8 cellular contexts compared by ENCODE assay signal in genomic region chr14:60064491-60065072, GRCh38. TPM values are rescaled to one million over a fixed set of nuclear protein-coding genes. Genes with fewer than 3 reads are reported as not detected.
A peak's percentile ranks its signal among the peaks of the same experiment; 100 is the strongest.
DNase-seq lines count a peak whose midpoint lies in the region; ATAC-seq, FAIRE-seq and TF ChIP-seq lines count a peak whose summit lies in the region.

No MANE protein-coding gene starts in this region.

- H3K36me3 ChIP-seq in H7 (replicated peaks; ENCODE audit: control insufficient read depth, insufficient read depth, low read length) (no peaks in the 10 kb centered on the region), PC-3 (ENCODE audit: low read depth, low read length) (no peaks in the 10 kb centered on the region), esophagus muscularis mucosa (no peaks in the 10 kb centered on the region), prostate gland (no peaks in the 10 kb centered on the region)

- H3K9me2 ChIP-seq in PC-3 (replicated peaks; ENCODE audit: low read length), result no peaks in the 10 kb centered on the region

- no peak for FAIRE-seq in D721Med (lab: Jason Lieb, UNC)

- no peak for TF ChIP-seq EP300 in esophagus muscularis mucosa (IDR thresholded peaks at IDR 0.05)

- ATAC-seq in PC-3, result peak; percentile 49
- ATAC-seq in activated CD4-positive, alpha-beta T cell treated with anti-CD3 and anti-CD28 coated beads for 36 hours, result no peak

- POLR2A ChIA-PET in PC-3 (lab: Charles Lee; ENCODE audit: unreplicated experiment), result interaction anchor here (0.6 kb wide), 1 partner anchor 101 kb away, joined by 3 read pairs; the partner anchor contains the start of gene DHRS7
- POLR2A ChIA-PET in activated CD4-positive, alpha-beta T cell treated with anti-CD3 and anti-CD28 coated beads for 36 hours (lab: Charles Lee), result no interaction called here

- no peak overlapping the region for H3K4me3 Mint-ChIP-seq in activated T-helper 1 cell treated with anti-CD3 and anti-CD28 coated beads, Interleukin-12 subunit alpha, Interleukin-12 subunit beta, Interleukin-2, Interleukin-4 antibody, amounts not matched to agents 30 ng/mL and 10 ng/mL and 1 ng/mL, durations not matched to agents 14 hours and 24 hours and 36 hours
- H3K4me3 Mint-ChIP-seq in activated CD4-positive, alpha-beta T cell treated with anti-CD3 and anti-CD28 coated beads for 36 hours, result no peak overlapping the region

- H3K27me3 ChIP-seq in H7 (ENCODE audit: control insufficient read depth, insufficient read depth, low read length) (no peaks in the 10 kb centered on the region), PC-3 (ENCODE audit: low read length) (no peaks in the 10 kb centered on the region), esophagus muscularis mucosa (no peaks in the 10 kb centered on the region), prostate gland (replicated peaks; ENCODE audit: insufficient read depth) (no peaks in the 10 kb centered on the region)

- no peak overlapping the region for H3K4me2 ChIP-seq in PC-3 (ENCODE audit: low read length)

- H3K9me3 ChIP-seq in PC-3 (ENCODE audit: low read length) (no peaks in the 10 kb centered on the region), esophagus muscularis mucosa (no peaks in the 10 kb centered on the region), prostate gland (no peaks in the 10 kb centered on the region)

- BruUV-seq in PC-3 (replicated peaks; lab: Mats Ljungman, UMichigan), result no TSS peak

- intact Hi-C loops in PC-3 (cut with micrococcal nuclease) (loop anchor here (1.0 to 10.0 kb wide), 7 partner anchors 27 to 500 kb away; partner anchors contain the start of genes DHRS7, PCNX4 and PPM1A), esophagus muscularis mucosa (cut with DNase I) (no loop called here), prostate gland (cut with DNase I) (loop anchor here (1.0 kb wide), 1 partner anchor 119 kb away; no protein-coding TSS in a partner anchor)
- intact Hi-C loops in activated T-helper 1 cell treated with anti-CD3 and anti-CD28 coated beads, Interleukin-12 subunit alpha, Interleukin-12 subunit beta, Interleukin-2, Interleukin-4 antibody, amounts not matched to agents 30 ng/mL and 10 ng/mL and 1 ng/mL, durations not matched to agents 14 hours and 24 hours and 36 hours (cut with micrococcal nuclease), result loop anchor here (1.0 to 5.0 kb wide), 3 partner anchors 99 to 498 kb away; no protein-coding TSS in a partner anchor
- intact Hi-C loops in activated CD4-positive, alpha-beta T cell treated with anti-CD3 and anti-CD28 coated beads for 36 hours (cut with DNase I, micrococcal nuclease), result loop anchor here (1.0 to 10.0 kb wide), 2 partner anchors 120 to 500 kb away; no protein-coding TSS in a partner anchor

- H3K27ac ChIP-seq in PC-3 (ENCODE audit: low read length), result no peak overlapping the region
- no peak overlapping the region for H3K27ac ChIP-seq in esophagus muscularis mucosa (replicated peaks in 1 of 4)
- H3K27ac ChIP-seq in prostate gland, result no peak overlapping the region

- H3K4me1 ChIP-seq in PC-3 (ENCODE audit: insufficient read depth, low read length) (peaks cover 19% of the 10 kb centered on the region), esophagus muscularis mucosa (no peaks in the 10 kb centered on the region), prostate gland (replicated peaks) (no peaks in the 10 kb centered on the region)

- no peaks in the 10 kb centered on the region for H3K4me1 Mint-ChIP-seq in activated T-helper 1 cell treated with anti-CD3 and anti-CD28 coated beads, Interleukin-12 subunit alpha, Interleukin-12 subunit beta, Interleukin-2, Interleukin-4 antibody, amounts not matched to agents 30 ng/mL and 10 ng/mL and 1 ng/mL, durations not matched to agents 14 hours and 24 hours and 36 hours (ENCODE audit: low read depth)
- H3K4me1 Mint-ChIP-seq in activated CD4-positive, alpha-beta T cell treated with anti-CD3 and anti-CD28 coated beads for 36 hours, result no peaks in the 10 kb centered on the region

- H3K9me3 Mint-ChIP-seq in activated T-helper 1 cell treated with anti-CD3 and anti-CD28 coated beads, Interleukin-12 subunit alpha, Interleukin-12 subunit beta, Interleukin-2, Interleukin-4 antibody, amounts not matched to agents 30 ng/mL and 10 ng/mL and 1 ng/mL, durations not matched to agents 14 hours and 24 hours and 36 hours, result no peaks in the 10 kb centered on the region
- no peaks in the 10 kb centered on the region for H3K9me3 Mint-ChIP-seq in activated CD4-positive, alpha-beta T cell treated with anti-CD3 and anti-CD28 coated beads for 36 hours (ENCODE audit: low read depth)

- H3K4me3 ChIP-seq in H7 (ENCODE audit: insufficient read depth, low read depth, low read length) (no peak overlapping the region), PC-3 (ENCODE audit: low read length) (no peak overlapping the region), esophagus muscularis mucosa (no peak overlapping the region), prostate gland (no peak overlapping the region)

- TF ChIP-seq CTCF in D721Med (IDR thresholded peaks at IDR 0.05; ENCODE audit: insufficient read depth, missing control alignments), result peak; percentile 68
- peak; percentile 98 for TF ChIP-seq CTCF in PC-3 (conservative IDR thresholded peaks at IDR 0.05; ENCODE audit: low read depth, low read length)
- peak; percentile 55 to 65 (median 56) for TF ChIP-seq CTCF in esophagus muscularis mucosa (IDR thresholded peaks at IDR 0.05)
- TF ChIP-seq CTCF in prostate gland (IDR thresholded peaks at IDR 0.05), result peak in 3 of 4 experiments; percentile 34 to 70 (median 60)

- no peaks in the 10 kb centered on the region for H3K36me3 Mint-ChIP-seq in activated T-helper 1 cell treated with anti-CD3 and anti-CD28 coated beads, Interleukin-12 subunit alpha, Interleukin-12 subunit beta, Interleukin-2, Interleukin-4 antibody, amounts not matched to agents 30 ng/mL and 10 ng/mL and 1 ng/mL, durations not matched to agents 14 hours and 24 hours and 36 hours (ENCODE audit: low read depth)
- no peaks in the 10 kb centered on the region for H3K36me3 Mint-ChIP-seq in activated CD4-positive, alpha-beta T cell treated with anti-CD3 and anti-CD28 coated beads for 36 hours (ENCODE audit: low read depth)

- no peak overlapping the region for H2AFZ ChIP-seq in PC-3 (ENCODE audit: low read length)

- TF ChIP-seq POLR2A in esophagus muscularis mucosa (IDR thresholded peaks at IDR 0.05; ENCODE audit: low read depth) (no peak), prostate gland (IDR thresholded peaks at IDR 0.05) (no peak)

- no peaks in the 10 kb centered on the region for H4K20me1 ChIP-seq in PC-3 (ENCODE audit: low read length)

- H3K27me3 Mint-ChIP-seq in activated T-helper 1 cell treated with anti-CD3 and anti-CD28 coated beads, Interleukin-12 subunit alpha, Interleukin-12 subunit beta, Interleukin-2, Interleukin-4 antibody, amounts not matched to agents 30 ng/mL and 10 ng/mL and 1 ng/mL, durations not matched to agents 14 hours and 24 hours and 36 hours (ENCODE audit: insufficient read depth), result peaks cover 9% of the 10 kb centered on the region
- H3K27me3 Mint-ChIP-seq in activated CD4-positive, alpha-beta T cell treated with anti-CD3 and anti-CD28 coated beads for 36 hours, result peaks cover 3% of the 10 kb centered on the region

- DNase-seq in D721Med (ENCODE audit: insufficient read length, low spot score) (no peak), H7 (peak; percentile 12), PC-3 (peak; percentile 87), esophagus muscularis mucosa (ENCODE audit: extremely low spot score) (no peak), prostate gland (ENCODE audit: low spot score) (no peak)
- no peak for DNase-seq in activated CD4-positive, alpha-beta T cell treated with anti-CD3 and anti-CD28 coated beads for 4 hours
- no peak for DNase-seq in activated T-helper 1 cell treated with anti-CD3 and anti-CD28 coated beads, Interleukin-12 subunit alpha, Interleukin-12 subunit beta, Interleukin-2, Interleukin-4 antibody, amounts not matched to agents 30 ng/mL and 10 ng/mL and 1 ng/mL, durations not matched to agents 14 hours and 24 hours and 36 hours (ENCODE audit: low spot score)
- DNase-seq in activated CD4-positive, alpha-beta T cell treated with anti-CD3 and anti-CD28 coated beads for 36 hours, result no peak

- H3K27ac Mint-ChIP-seq in activated T-helper 1 cell treated with anti-CD3 and anti-CD28 coated beads, Interleukin-12 subunit alpha, Interleukin-12 subunit beta, Interleukin-2, Interleukin-4 antibody, amounts not matched to agents 30 ng/mL and 10 ng/mL and 1 ng/mL, durations not matched to agents 14 hours and 24 hours and 36 hours, result no peak overlapping the region
- H3K27ac Mint-ChIP-seq in activated CD4-positive, alpha-beta T cell treated with anti-CD3 and anti-CD28 coated beads for 36 hours, result no peak overlapping the region

- H3F3A ChIP-seq in PC-3 (ENCODE audit: low read length, unreplicated experiment), result no peaks in the 10 kb centered on the region

- CTCF ChIA-PET in PC-3 (lab: Charles Lee), result interaction anchor here (1.7 kb wide), 1 partner anchor 119 kb away, joined by 4 read pairs; no protein-coding TSS in a partner anchor
- CTCF ChIA-PET in activated CD4-positive, alpha-beta T cell treated with anti-CD3 and anti-CD28 coated beads for 36 hours (lab: Charles Lee), result interaction anchor here (0.6 to 5.5 kb wide), 2 partner anchors 23 to 119 kb away, joined by 4 to 51 read pairs; no protein-coding TSS in a partner anchor

- H3K9ac ChIP-seq in PC-3 (ENCODE audit: low read length), result no peak overlapping the region

- no peaks in the 10 kb centered on the region for H3K79me2 ChIP-seq in PC-3 (ENCODE audit: low read length)

RNA-seq across cellular contexts. Expression of gene PCNX4, which starts 27.1 kb away (rescaled TPM):
- 33.9 and 35.5 TPM in 2 replicates for total RNA-seq in H7 (2014; rRNA removed; shearing (Covaris generic))
- 117 and 151 TPM in 2 replicates for total RNA-seq in PC-3 (2014; rRNA removed)
- 10 to 100 TPM; 18.7 to 34.5 (median 26.3) TPM for total RNA-seq in esophagus muscularis mucosa
- total RNA-seq in prostate gland, result 100 to 1,000 TPM in 1 of 2 donors, 10 to 100 TPM in 1; 49.9 to 136 TPM
- total RNA-seq in activated T-helper 1 cell treated with anti-CD3 and anti-CD28 coated beads, Interleukin-12 subunit alpha, Interleukin-12 subunit beta, Interleukin-2, Interleukin-4 antibody, amounts not matched to agents 30 ng/mL and 10 ng/mL and 1 ng/mL, durations not matched to agents 14 hours and 24 hours and 36 hours, result 41.6 and 46.7 TPM in 2 replicates
- 10 to 100 TPM; 27.0 to 27.6 TPM for total RNA-seq in activated CD4-positive, alpha-beta T cell treated with anti-CD3 and anti-CD28 coated beads for 36 hours

Comparison
In these comparisons a context has a peak if more than half of its experiments do, and no peak if none do; other contexts are left out.
1. DNase-seq: peak in H7 (single experiment) and PC-3 (single experiment); none in D721Med (single experiment), esophagus muscularis mucosa (single experiment), prostate gland (single experiment), activated CD4-positive, alpha-beta T cell treated with anti-CD3 and anti-CD28 coated beads for 4 hours (0 of 2), activated T-helper 1 cell treated with anti-CD3 and anti-CD28 coated beads, Interleukin-12 subunit alpha, Interleukin-12 subunit beta, Interleukin-2, Interleukin-4 antibody, amounts not matched to agents 30 ng/mL and 10 ng/mL and 1 ng/mL, durations not matched to agents 14 hours and 24 hours and 36 hours (single experiment) and activated CD4-positive, alpha-beta T cell treated with anti-CD3 and anti-CD28 coated beads for 36 hours (single experiment).
2. Peak in every context shown above with its lines, with median percentiles within 50 percentile points of each other: CTCF ChIP-seq.